ENCODE assay signal across 1 cellular context in the genomic region with DNA sequence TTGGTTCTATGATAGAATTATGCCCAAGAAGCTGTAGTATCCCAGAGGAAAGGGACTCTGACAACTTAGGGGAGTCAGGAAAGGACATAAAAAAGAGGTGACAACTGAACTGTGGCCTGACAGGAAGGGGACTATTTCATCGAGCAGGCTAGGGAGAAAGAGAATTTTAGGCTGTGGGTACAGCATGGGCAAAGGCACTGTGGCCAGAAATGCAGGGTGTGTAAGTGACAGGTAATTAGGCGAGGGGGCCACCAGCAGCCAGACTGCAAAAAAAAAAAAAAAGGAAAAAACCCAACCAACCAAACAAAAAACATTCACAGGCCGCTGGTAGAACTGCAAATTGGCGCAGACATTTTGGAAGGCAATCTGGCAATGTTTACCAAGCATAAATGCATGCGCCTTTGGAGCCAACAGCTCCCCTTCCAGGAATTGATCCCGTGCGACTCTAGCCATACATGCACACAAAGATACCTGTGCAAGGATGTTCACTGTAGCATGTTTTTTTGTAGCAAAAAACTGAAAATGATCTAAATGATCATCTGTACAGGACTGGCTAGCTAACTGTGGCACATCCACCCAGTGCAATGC.
TF ChIP-seq lines count a peak whose summit lies in the region.

No MANE protein-coding gene starts in this region.

TF ChIP-seq in WTC11, 78 proteins besides CTCF, POLR2A, EP300 and RAD21:
- TF ChIP-seq MAX (CRISPR knock-in tag; IDR thresholded peaks at IDR 0.05): no peak
- TF ChIP-seq STAT6 (CRISPR knock-in tag; conservative IDR thresholded peaks at IDR 0.05; ENCODE audit: low read depth): no peak
- TF ChIP-seq NFE2L1 (CRISPR knock-in tag; IDR thresholded peaks at IDR 0.05): no peak
- TF ChIP-seq HMGXB4 (CRISPR knock-in tag; IDR thresholded peaks at IDR 0.05): no peak
